ENCODE assay signal across 14 cellular contexts in the genomic region with DNA sequence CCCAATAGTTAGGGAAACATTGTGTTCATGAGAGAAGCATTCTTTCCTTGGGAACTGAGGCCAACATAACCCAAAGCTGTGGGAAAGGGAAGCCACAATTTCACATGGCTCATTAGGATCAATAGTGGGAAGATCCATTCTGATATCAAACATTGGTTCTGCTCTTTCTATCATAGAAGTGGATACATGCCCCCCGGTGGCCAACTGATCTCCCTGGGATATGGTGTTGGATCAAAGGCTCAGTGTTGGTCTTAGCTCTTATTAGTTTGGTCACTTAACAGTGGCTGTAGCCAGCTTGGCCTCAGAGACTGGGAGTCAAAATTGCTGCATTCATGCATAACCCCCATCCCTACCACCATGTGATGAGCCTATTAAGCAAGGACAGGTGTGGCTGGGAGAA. TPM values are rescaled to one million over a fixed set of nuclear protein-coding genes. Genes with fewer than 3 reads are reported as not detected.
"Had no signal": no experiment of that assay in that cellular context is flagged by ENCODE, and none has a peak within 500 bp of the region (broad histone marks: within the 10 kb centered on the region; RNA-seq: fewer than 3 reads in every experiment).

No MANE protein-coding gene starts in this region.

- H3K4me1 Mint-ChIP-seq: memory B cell had no signal

- H3K27me3 ChIP-seq: cardiac muscle cell, esophagus squamous epithelium, ovary, testis, upper lobe of left lung had no signal

- H3K4me1 ChIP-seq: esophagus squamous epithelium, psoas muscle, testis had no signal

- H3K27ac Mint-ChIP-seq: memory B cell had no signal

- DNase-seq: activated CD4-positive, alpha-beta T cell treated with anti-CD3 and anti-CD28 coated beads, Interleukin-2, amount 50 U/mL, for 1 hour; amniotic stem cell; dermis blood vessel endothelial cell; effector memory CD4-positive, alpha-beta T cell; esophagus squamous epithelium; ovary; psoas muscle; right cardiac atrium; testis; upper lobe of left lung had no signal

- H3K4me3 Mint-ChIP-seq: memory B cell had no signal

- ATAC-seq: activated CD4-positive, CD25-positive, alpha-beta regulatory T cell treated with anti-CD3 and anti-CD28 coated beads, Interleukin-2, amount 50 U/mL, for 24 hours; psoas muscle; right cardiac atrium; SK-N-SH treated with all-trans-retinoic acid at 6 μM for 48 hours had no signal

- H3K9me3 ChIP-seq: ovary, psoas muscle, testis had no signal

- H3K27ac ChIP-seq: cardiac muscle cell, esophagus squamous epithelium, ovary, psoas muscle, testis, upper lobe of left lung had no signal

- H3K36me3 Mint-ChIP-seq: memory B cell had no signal

- H3K36me3 ChIP-seq: cardiac muscle cell, esophagus squamous epithelium, ovary, upper lobe of left lung had no signal

- H3K4me3 ChIP-seq: cardiac muscle cell, esophagus squamous epithelium, ovary, psoas muscle, testis, upper lobe of left lung had no signal

RNA-seq across cellular contexts. Expression of gene GIMAP4, which starts 6.7 kb away (rescaled TPM):
- polyA plus RNA-seq: cardiac muscle cell had no signal

RNA-seq across cellular contexts. Expression of gene GIMAP7, which starts 45.8 kb away (rescaled TPM):
- total RNA-seq: cardiac muscle cell had no signal
- polyA plus RNA-seq: cardiac muscle cell had no signal
